Comparison of ENCODE assay signal across 9 cellular contexts in genomic region chr7:2529161-2530075, GRCh38. TPM values are rescaled to one million over a fixed set of nuclear protein-coding genes. Genes with fewer than 3 reads are reported as not detected.
DNase-seq lines count a peak whose midpoint lies in the region; ATAC-seq and TF ChIP-seq lines count a peak whose summit lies in the region.
"Had no signal": no experiment of that assay in that cellular context is flagged by ENCODE, and none has a peak within 500 bp of the region (broad histone marks: within the 10 kb centered on the region; RNA-seq: fewer than 3 reads in every experiment).

No MANE protein-coding gene starts in this region.

- peak overlapping the region; percentile 88 for H2AK5ac ChIP-seq in mesenchymal stem cell (ENCODE audit: low read length, severe bottlenecking)

- H3K27ac ChIP-seq in mesenchymal stem cell (ENCODE audit: low read length, poor library complexity, severe bottlenecking) (peak overlapping the region; percentile 83), vagina (peak overlapping the region; percentile 83)

- intact Hi-C loops in vagina (cut with DNase I) = no loop called here

- H3K36me3 ChIP-seq in mesenchymal stem cell (ENCODE audit: control insufficient read depth in 1 of 2, insufficient read depth in 2 of 2, low read depth in 1 of 2, low read length in 2 of 2) (peaks cover 0 to 66% of the 10 kb centered on the region in 2 experiments), vagina (no peaks in the 10 kb centered on the region)

- peak overlapping the region; percentile 52 for H3K9ac ChIP-seq in mesenchymal stem cell (ENCODE audit: low read length)

- no peak overlapping the region for H3K4me3 ChIP-seq in mesenchymal stem cell (ENCODE audit: insufficient read depth in 1 of 2, low read depth in 1 of 2, low read length in 2 of 2)
- H3K4me3 ChIP-seq in vagina = no peak overlapping the region

- peak overlapping the region; percentile 98 for H4K91ac ChIP-seq in mesenchymal stem cell (ENCODE audit: low read length)

- H3K14ac ChIP-seq in mesenchymal stem cell (ENCODE audit: low read length in 2 of 2) = peak overlapping the region in 1 of 2 experiments; percentile 83

- peak overlapping the region; percentile 94 to 100 for H2BK12ac ChIP-seq in mesenchymal stem cell (ENCODE audit: low read length in 2 of 2)

- no peak for TF ChIP-seq CTCF in GM13976 (IDR thresholded peaks at IDR 0.05; ENCODE audit: borderline replicate concordance, control extremely low read depth, extremely low read depth, insufficient read depth, missing control alignments)
- TF ChIP-seq CTCF in vagina (IDR thresholded peaks at IDR 0.05) = no peak

- H2BK5ac ChIP-seq in mesenchymal stem cell (ENCODE audit: low read depth, low read length, poor library complexity, severe bottlenecking) = no peak overlapping the region

- in situ Hi-C loops in GM13976 (cut with MboI; ENCODE audit: low sequenced_read_pairs, unreplicated experiment) = no loop called here

- WGBS in mesenchymal stem cell = 38% methylated on average over 23 of the region's 30 CpGs

- peak overlapping the region; percentile 94 to 96 for H3K18ac ChIP-seq in mesenchymal stem cell (ENCODE audit: low read depth in 1 of 2, low read length in 2 of 2)

- peak overlapping the region; percentile 9 for H2BK120ac ChIP-seq in mesenchymal stem cell (ENCODE audit: low read depth, low read length)

- H4K8ac ChIP-seq in mesenchymal stem cell (ENCODE audit: low read length) = peak overlapping the region; percentile 95

- ATAC-seq in HG03175 (IDR thresholded peaks at IDR 0.05; ENCODE audit: unreplicated experiment) (peak; percentile 44), GM18858 (IDR thresholded peaks at IDR 0.05; ENCODE audit: unreplicated experiment) (no peak)

- peak overlapping the region; percentile 73 for H2AFZ ChIP-seq in mesenchymal stem cell (ENCODE audit: low read depth, low read length)

- H3K4me1 ChIP-seq in mesenchymal stem cell (ENCODE audit: control insufficient read depth, insufficient read depth, low read depth, low read length) (peaks cover 64% of the 10 kb centered on the region), vagina (peaks cover 73% of the 10 kb centered on the region)

- H2BK15ac ChIP-seq in mesenchymal stem cell (ENCODE audit: low read depth, poor library complexity, severe bottlenecking) = peak overlapping the region; percentile 66

- peak; percentile 74 for DNase-seq in GM13976 (ENCODE audit: low spot score)
- DNase-seq in T-helper 22 cell (ENCODE audit: low read depth) = peak; percentile 71
- DNase-seq in central memory CD4-positive, alpha-beta T cell = peak; percentile 59
- peak; percentile 63 for DNase-seq in mesenchymal stem cell
- no peak for DNase-seq in vagina (ENCODE audit: extremely low spot score in 2 of 2)
- no peak for DNase-seq in NCI-H510A (lab: John Stamatoyannopoulos, UW)

- peak overlapping the region; percentile 4 for H3K4me2 ChIP-seq in mesenchymal stem cell (ENCODE audit: low read length, poor library complexity, severe bottlenecking)

- peak overlapping the region; percentile 39 to 75 for H3K4ac ChIP-seq in mesenchymal stem cell (ENCODE audit: low read depth in 1 of 2, low read length in 2 of 2)

- no peaks in the 10 kb centered on the region for H3K27me3 ChIP-seq in mesenchymal stem cell (ENCODE audit: control insufficient read depth in 1 of 2, insufficient read depth in 1 of 2, low read length in 2 of 2)
- H3K27me3 ChIP-seq in vagina = no peaks in the 10 kb centered on the region

- H3K9me3 ChIP-seq in mesenchymal stem cell (ENCODE audit: control insufficient read depth, low read length) (no peaks in the 10 kb centered on the region), vagina (no peaks in the 10 kb centered on the region)

- peak overlapping the region in 1 of 2 experiments; percentile 50 for H3K23ac ChIP-seq in mesenchymal stem cell (ENCODE audit: low read length in 2 of 2)

- no peaks in the 10 kb centered on the region for H3K79me1 ChIP-seq in mesenchymal stem cell (replicated peaks; ENCODE audit: low read length, poor library complexity, severe bottlenecking)

- no peak for TF ChIP-seq POLR2A in vagina (IDR thresholded peaks at IDR 0.05)

RNA-seq across cellular contexts. Expression of gene LFNG, which starts 9.8 kb away (rescaled TPM):
- polyA plus RNA-seq in mesenchymal stem cell (2013, experiment 1 of 2) = 0.22 TPM
- polyA plus RNA-seq in mesenchymal stem cell (2013, experiment 2 of 2) = 0.21 TPM
- 36.8 TPM for total RNA-seq in vagina

RNA-seq across cellular contexts. Expression of gene BRAT1, which starts 25.9 kb away (rescaled TPM):
- 10.5 TPM for polyA plus RNA-seq in mesenchymal stem cell (2013, experiment 1 of 2)
- 10.6 TPM for polyA plus RNA-seq in mesenchymal stem cell (2013, experiment 2 of 2)
- total RNA-seq in vagina = 66.0 TPM

RNA-seq across cellular contexts. Expression of gene IQCE, which starts 29.4 kb away (rescaled TPM):
- 10.2 TPM for polyA plus RNA-seq in mesenchymal stem cell (2013, experiment 1 of 2)
- polyA plus RNA-seq in mesenchymal stem cell (2013, experiment 2 of 2) = 10.0 TPM
- 5.2 TPM for total RNA-seq in vagina

RNA-seq across cellular contexts. Expression of gene GRIFIN, which starts 53.2 kb away (rescaled TPM):
- polyA plus RNA-seq in mesenchymal stem cell (2013, experiment 1 of 2) = not detected
- not detected for polyA plus RNA-seq in mesenchymal stem cell (2013, experiment 2 of 2)
- total RNA-seq in vagina = not detected
- total RNA-seq: lower leg skin had no signal

Comparison
In these comparisons a context has a peak if more than half of its experiments do, and no peak if none do; other contexts are left out.
1. DNase-seq: peak in GM13976 (single experiment), T-helper 22 cell (single experiment), central memory CD4-positive, alpha-beta T cell (single experiment) and mesenchymal stem cell (single experiment); none in vagina (0 of 2) and NCI-H510A (single experiment).